In genomic region chr5:135013947-135014570, GRCh38 we compare ENCODE assay signal across 15 cellular contexts. TPM values are rescaled to one million over a fixed set of nuclear protein-coding genes. Genes with fewer than 3 reads are reported as not detected.
DNase-seq lines count a peak whose midpoint lies in the region; ATAC-seq and TF ChIP-seq lines count a peak whose summit lies in the region.
"Had no signal": no experiment of that assay in that cellular context is flagged by ENCODE, and none has a peak within 500 bp of the region (broad histone marks: within the 10 kb centered on the region; RNA-seq: fewer than 3 reads in every experiment).

No MANE protein-coding gene starts in this region.

- peaks cover 0 to 6% (median 0%) of the 10 kb centered on the region in 3 donors for H3K36me3 ChIP-seq in esophagus squamous epithelium
- H3K36me3 ChIP-seq: BE2C had no signal

- H3K4me3 ChIP-seq in esophagus squamous epithelium, result no peak overlapping the region
- H3K4me3 ChIP-seq: mucosa of descending colon had no signal

- no peak for TF ChIP-seq POLR2A in esophagus squamous epithelium (IDR thresholded peaks at IDR 0.05)

- WGBS in esophagus squamous epithelium, 2 donors, result 39 to 40% methylated on average over 7 to 9 of the region's 10 CpGs

- H3K9me3 ChIP-seq in esophagus squamous epithelium, result no peaks in the 10 kb centered on the region
- H3K9me3 ChIP-seq: BE2C, mucosa of descending colon had no signal

- no peak for TF ChIP-seq CTCF in esophagus squamous epithelium (IDR thresholded peaks at IDR 0.05)

- peak; percentile 77 for DNase-seq in AG08396 (ENCODE audit: low spot score)
- peak; percentile 52 for DNase-seq in NCI-H2029 (lab: John Stamatoyannopoulos, UW)
- no peak for DNase-seq in esophagus squamous epithelium (lab: John Stamatoyannopoulos, UW)
- peak; percentile 60 for DNase-seq in mesenteric fat pad (ENCODE audit: low spot score)
- DNase-seq in stimulated activated CD4-positive, alpha-beta T cell treated with anti-CD3 and anti-CD28 coated beads, Interleukin-12 subunit alpha, Interleukin-12 subunit beta, amount 100 ng/mL, for 4 hours, result no peak
- DNase-seq: activated CD4-positive, alpha-beta memory T cell treated with anti-CD3 and anti-CD28 coated beads, Interleukin-2, amount 10 ng/mL, durations not matched to agents 7 days and 5 days; BE2C; NCI-H1105 treated with DMSO at 0.1 percent for 48 hours had no signal

- H3K27ac ChIP-seq in esophagus squamous epithelium, result peak overlapping the region; percentile 12 to 80 (median 67)

- no peaks in the 10 kb centered on the region for H3K27me3 ChIP-seq in esophagus squamous epithelium
- H3K27me3 ChIP-seq: BE2C had no signal

- no peak for ATAC-seq in HG03175 (IDR thresholded peaks at IDR 0.05; ENCODE audit: unreplicated experiment)
- no peak for ATAC-seq in HG02840 (IDR thresholded peaks at IDR 0.05; ENCODE audit: low FRiP score, unreplicated experiment)
- no peak for ATAC-seq in SK-N-SH treated with all-trans-retinoic acid at 6 μM for 48 hours
- ATAC-seq: activated naive CD4-positive, alpha-beta T cell treated with anti-CD3 and anti-CD28 coated beads, Interleukin-2, amount 50 U/mL, for 72 hours; mucosa of descending colon had no signal

- H3K4me1 ChIP-seq in esophagus squamous epithelium, result peaks cover 26 to 55% (median 37%) of the 10 kb centered on the region in 3 donors
- H3K4me1 ChIP-seq: BE2C had no signal

- intact Hi-C loops in esophagus squamous epithelium (cut with DNase I), result no loop called here

TF ChIP-seq in SK-N-SH treated with all-trans-retinoic acid at 6 μM for 48 hours, 23 proteins besides CTCF, POLR2A, EP300 and RAD21:
- TF ChIP-seq CREB5 (CRISPR knock-in tag; IDR thresholded peaks at IDR 0.05; ENCODE audit: low read depth) (no peak), ESRRG (CRISPR knock-in tag; IDR thresholded peaks at IDR 0.05) (no peak), GLIS3 (CRISPR knock-in tag; IDR thresholded peaks at IDR 0.05) (no peak), PPARA (CRISPR knock-in tag; IDR thresholded peaks at IDR 0.05; ENCODE audit: borderline replicate concordance) (no peak), OSR1 (CRISPR knock-in tag; IDR thresholded peaks at IDR 0.05) (no peak), PATZ1 (CRISPR knock-in tag; IDR thresholded peaks at IDR 0.05; ENCODE audit: borderline replicate concordance) (no peak), ZC3H10 (CRISPR knock-in tag; IDR thresholded peaks at IDR 0.05) (no peak), TOX (CRISPR knock-in tag; IDR thresholded peaks at IDR 0.05; ENCODE audit: borderline replicate concordance) (no peak)

RNA-seq across cellular contexts. Expression of gene PITX1, which starts 20.0 kb away (rescaled TPM):
- total RNA-seq in esophagus squamous epithelium, result 1,000 to 10,000 TPM in 1 of 4 donors, 100 to 1,000 TPM in 3; 571 to 1,232 (median 680) TPM
- total RNA-seq in mesenteric fat pad, result 0.13 TPM
- total RNA-seq: dermis microvascular lymphatic vessel endothelial cell had no signal

RNA-seq across cellular contexts. Expression of gene CATSPER3, which starts 46.4 kb away (rescaled TPM):
- total RNA-seq in esophagus squamous epithelium (under 1 TPM in 2 of 4 donors, not detected in 2; 0.23 to 0.76 TPM), mesenteric fat pad (0.61 TPM)
- total RNA-seq: urinary bladder had no signal

Comparison
In these comparisons a context has a peak if more than half of its experiments do, and no peak if none do; other contexts are left out.
1. DNase-seq: peak in AG08396 (single experiment), NCI-H2029 (single experiment) and mesenteric fat pad (single experiment); none in esophagus squamous epithelium (single experiment) and stimulated activated CD4-positive, alpha-beta T cell treated with anti-CD3 and anti-CD28 coated beads, Interleukin-12 subunit alpha, Interleukin-12 subunit beta, amount 100 ng/mL, for 4 hours (single experiment).
2. RNA of gene PITX1, which starts 20.0 kb away (total RNA-seq): 571 to 1,232 TPM in esophagus squamous epithelium; 0.13 TPM in mesenteric fat pad (single experiment); every median in the first group is over 100 times any median in the second.